9 cellular contexts compared by ENCODE assay signal in the genomic region with DNA sequence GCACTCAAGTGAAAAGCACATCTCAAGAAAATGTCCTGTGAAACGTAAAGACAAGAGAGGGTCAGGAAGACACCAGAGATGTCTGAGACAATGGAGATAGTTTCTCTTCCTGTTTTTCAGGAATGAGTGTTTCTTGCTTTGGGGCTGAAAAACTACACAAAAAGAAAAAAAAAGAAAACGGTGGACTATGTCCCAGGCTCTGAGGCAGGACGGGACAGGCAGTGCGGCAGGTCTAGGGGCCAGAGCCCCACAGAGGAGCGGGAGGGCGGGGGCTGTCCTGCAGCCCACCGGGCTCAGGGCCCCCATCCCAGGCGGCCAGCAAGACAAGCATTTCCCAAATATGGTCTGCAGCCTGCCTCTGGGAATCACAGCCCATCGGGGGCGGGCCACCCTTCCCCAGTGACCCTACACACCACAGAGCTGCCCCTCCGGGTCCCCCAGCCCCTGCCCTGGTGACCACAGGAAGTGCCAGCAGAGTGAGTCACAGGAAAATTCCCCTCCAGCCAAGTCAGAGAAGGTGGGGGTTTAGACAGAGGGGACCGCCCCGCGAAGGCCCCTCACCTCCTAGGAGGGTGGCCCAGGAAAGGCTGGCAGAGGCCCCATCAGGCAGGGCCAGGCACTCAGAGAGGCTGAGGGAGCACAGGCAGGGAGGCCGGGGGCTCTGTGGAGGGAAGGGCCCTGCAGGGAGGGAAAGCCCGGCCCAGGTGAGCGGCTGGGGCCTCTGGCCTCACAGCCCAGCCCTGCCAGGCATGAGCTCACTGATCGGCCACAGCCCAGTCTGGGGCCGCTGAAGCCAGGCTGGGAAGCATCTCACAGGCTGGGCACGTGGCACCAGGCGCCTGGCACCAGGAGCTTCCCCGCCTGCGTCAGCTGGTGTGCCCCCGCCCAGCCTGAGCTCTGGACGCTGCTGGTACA. TPM values are rescaled to one million over a fixed set of nuclear protein-coding genes. Genes with fewer than 3 reads are reported as not detected.
DNase-seq lines count a peak whose midpoint lies in the region; ATAC-seq, FAIRE-seq and TF ChIP-seq lines count a peak whose summit lies in the region.
"Had no signal": no experiment of that assay in that cellular context is flagged by ENCODE, and none has a peak within 500 bp of the region (broad histone marks: within the 10 kb centered on the region; RNA-seq: fewer than 3 reads in every experiment).

No MANE protein-coding gene starts in this region.

- H3K9ac ChIP-seq in kidney (ENCODE audit: low read length in 2 of 2): peak overlapping the region in 1 of 2 donors; percentile 84

- intact Hi-C loops in kidney (cut with DNase I): no loop called here
- intact Hi-C loops in activated T-helper 2 cell treated with anti-CD3 and anti-CD28 coated beads, Interferon-gamma antibody, Interleukin-2, Interleukin-4, amounts not matched to agents 10 μg/mL and 5 μg/mL and 100 μg/mL, durations not matched to agents 14 hours and 24 hours and 36 hours (cut with micrococcal nuclease): no loop called here

- no peak for FAIRE-seq in kidney (lab: Jason Lieb, UNC)

- H3K36me3 ChIP-seq in kidney (ENCODE audit: control insufficient read depth in 1 of 2, insufficient read depth in 2 of 2, low read length in 2 of 2): peaks cover 16 to 27% of the 10 kb centered on the region in 2 donors

- no peaks in the 10 kb centered on the region for H3K9me3 ChIP-seq in kidney (ENCODE audit: control insufficient read depth in 1 of 2, low read length in 2 of 2)

- DNase-seq in GM04504 (ENCODE audit: low read depth) (peak; percentile 90), HuH-7 (ENCODE audit: low spot score) (peak; percentile 81), caudate nucleus (lab: John Stamatoyannopoulos, UW) (peak in 60 of 61 donors; percentile 67 to 98 (median 92)), kidney (peak; percentile 95), NCI-H2171 (lab: John Stamatoyannopoulos, UW) (no peak)
- DNase-seq in stimulated activated naive B cell treated with anti-CD40 and anti-IgM and Interleukin-4, amounts not matched to agents 10 μg/mL and 1 μg/mL and 100 μg/mL, for 72 hours: no peak
- DNase-seq in activated T-helper 2 cell treated with anti-CD3 and anti-CD28 coated beads, Interferon-gamma antibody, Interleukin-2, Interleukin-4, amounts not matched to agents 10 μg/mL and 5 μg/mL and 100 μg/mL, durations not matched to agents 14 hours and 24 hours and 36 hours (ENCODE audit: low spot score): no peak
- no peak for DNase-seq in stimulated activated naive CD4-positive, alpha-beta T cell (lab: John Stamatoyannopoulos, UW)

- peak overlapping the region; percentile 99 for H3K27ac ChIP-seq in caudate nucleus (ENCODE audit: low read depth, low read length)
- peak overlapping the region; percentile 93 to 97 for H3K27ac ChIP-seq in kidney (ENCODE audit: low read depth in 2 of 2, low read length in 2 of 2)
- H3K27ac ChIP-seq: SK-N-MC had no signal

- H3K27me3 Mint-ChIP-seq in stimulated activated naive B cell treated with anti-CD40 and anti-IgM and Interleukin-4, amounts not matched to agents 10 μg/mL and 1 μg/mL and 100 μg/mL, for 72 hours: peaks cover 92 to 98% of the 10 kb centered on the region in 2 donors
- peaks cover 25% of the 10 kb centered on the region for H3K27me3 Mint-ChIP-seq in activated T-helper 2 cell treated with anti-CD3 and anti-CD28 coated beads, Interferon-gamma antibody, Interleukin-2, Interleukin-4, amounts not matched to agents 10 μg/mL and 5 μg/mL and 100 μg/mL, durations not matched to agents 14 hours and 24 hours and 36 hours (ENCODE audit: low read depth)

- peak overlapping the region in 1 of 2 donors; percentile 15 for H3K4me3 ChIP-seq in kidney (ENCODE audit: low read length in 2 of 2)
- H3K4me3 ChIP-seq: SK-N-MC had no signal

- H3K4me1 Mint-ChIP-seq in stimulated activated naive B cell treated with anti-CD40 and anti-IgM and Interleukin-4, amounts not matched to agents 10 μg/mL and 1 μg/mL and 100 μg/mL, for 72 hours: peaks cover 22 to 25% of the 10 kb centered on the region in 2 donors
- no peaks in the 10 kb centered on the region for H3K4me1 Mint-ChIP-seq in activated T-helper 2 cell treated with anti-CD3 and anti-CD28 coated beads, Interferon-gamma antibody, Interleukin-2, Interleukin-4, amounts not matched to agents 10 μg/mL and 5 μg/mL and 100 μg/mL, durations not matched to agents 14 hours and 24 hours and 36 hours (ENCODE audit: low read depth)

- H3K4me1 ChIP-seq in kidney (ENCODE audit: control insufficient read depth in 1 of 2, insufficient read depth in 1 of 2, low read depth in 1 of 2, low read length in 2 of 2): peaks cover 58 to 66% of the 10 kb centered on the region in 2 donors

- H3K9me3 Mint-ChIP-seq in stimulated activated naive B cell treated with anti-CD40 and anti-IgM and Interleukin-4, amounts not matched to agents 10 μg/mL and 1 μg/mL and 100 μg/mL, for 72 hours: no peaks in the 10 kb centered on the region
- H3K9me3 Mint-ChIP-seq in activated T-helper 2 cell treated with anti-CD3 and anti-CD28 coated beads, Interferon-gamma antibody, Interleukin-2, Interleukin-4, amounts not matched to agents 10 μg/mL and 5 μg/mL and 100 μg/mL, durations not matched to agents 14 hours and 24 hours and 36 hours: no peaks in the 10 kb centered on the region

- no peaks in the 10 kb centered on the region for H3K36me3 Mint-ChIP-seq in stimulated activated naive B cell treated with anti-CD40 and anti-IgM and Interleukin-4, amounts not matched to agents 10 μg/mL and 1 μg/mL and 100 μg/mL, for 72 hours
- H3K36me3 Mint-ChIP-seq in activated T-helper 2 cell treated with anti-CD3 and anti-CD28 coated beads, Interferon-gamma antibody, Interleukin-2, Interleukin-4, amounts not matched to agents 10 μg/mL and 5 μg/mL and 100 μg/mL, durations not matched to agents 14 hours and 24 hours and 36 hours (ENCODE audit: low read depth): no peaks in the 10 kb centered on the region

- ATAC-seq in stimulated activated naive B cell treated with anti-CD40 and anti-IgM and Interleukin-4, amounts not matched to agents 10 μg/mL and 1 μg/mL and 100 μg/mL, for 72 hours (replicated peaks): peak; percentile 36 to 48

- H3K27ac Mint-ChIP-seq in stimulated activated naive B cell treated with anti-CD40 and anti-IgM and Interleukin-4, amounts not matched to agents 10 μg/mL and 1 μg/mL and 100 μg/mL, for 72 hours: no peak overlapping the region
- no peak overlapping the region for H3K27ac Mint-ChIP-seq in activated T-helper 2 cell treated with anti-CD3 and anti-CD28 coated beads, Interferon-gamma antibody, Interleukin-2, Interleukin-4, amounts not matched to agents 10 μg/mL and 5 μg/mL and 100 μg/mL, durations not matched to agents 14 hours and 24 hours and 36 hours

- peak overlapping the region; percentile 3 to 19 for H3K4me3 Mint-ChIP-seq in stimulated activated naive B cell treated with anti-CD40 and anti-IgM and Interleukin-4, amounts not matched to agents 10 μg/mL and 1 μg/mL and 100 μg/mL, for 72 hours
- no peak overlapping the region for H3K4me3 Mint-ChIP-seq in activated T-helper 2 cell treated with anti-CD3 and anti-CD28 coated beads, Interferon-gamma antibody, Interleukin-2, Interleukin-4, amounts not matched to agents 10 μg/mL and 5 μg/mL and 100 μg/mL, durations not matched to agents 14 hours and 24 hours and 36 hours (ENCODE audit: low read depth)

- no peak for TF ChIP-seq CTCF in kidney (IDR thresholded peaks at IDR 0.05; ENCODE audit: borderline replicate concordance, extremely low read depth, insufficient read depth)

RNA-seq across cellular contexts. Expression of gene BCAR1, which starts 6.3 kb away (rescaled TPM):
- 123 TPM for total RNA-seq in kidney
- polyA plus RNA-seq in kidney (ENCODE audit: insufficient read depth, low read depth, low replicate concordance): 69.1 TPM
- total RNA-seq in activated T-helper 2 cell treated with anti-CD3 and anti-CD28 coated beads, Interferon-gamma antibody, Interleukin-2, Interleukin-4, amounts not matched to agents 10 μg/mL and 5 μg/mL and 100 μg/mL, durations not matched to agents 14 hours and 24 hours and 36 hours: 0.44 and 0.59 TPM in 2 replicates

RNA-seq across cellular contexts. Expression of gene CTRB1, which starts 26.3 kb away (rescaled TPM):
- not detected for total RNA-seq in kidney
- not detected for polyA plus RNA-seq in kidney (ENCODE audit: insufficient read depth, low read depth, low replicate concordance)
- total RNA-seq in activated T-helper 2 cell treated with anti-CD3 and anti-CD28 coated beads, Interferon-gamma antibody, Interleukin-2, Interleukin-4, amounts not matched to agents 10 μg/mL and 5 μg/mL and 100 μg/mL, durations not matched to agents 14 hours and 24 hours and 36 hours: not detected in 2 replicates

RNA-seq across cellular contexts. Expression of gene CTRB2, which starts 38.1 kb away (rescaled TPM):
- total RNA-seq in kidney: not detected
- polyA plus RNA-seq in kidney (ENCODE audit: insufficient read depth, low read depth, low replicate concordance): not detected
- not detected in 2 replicates for total RNA-seq in activated T-helper 2 cell treated with anti-CD3 and anti-CD28 coated beads, Interferon-gamma antibody, Interleukin-2, Interleukin-4, amounts not matched to agents 10 μg/mL and 5 μg/mL and 100 μg/mL, durations not matched to agents 14 hours and 24 hours and 36 hours

Comparison
In these comparisons a context has a peak if more than half of its experiments do, and no peak if none do; other contexts are left out.
1. DNase-seq: peak in GM04504 (single experiment), HuH-7 (single experiment), caudate nucleus (60 of 61) and kidney (single experiment); none in stimulated activated naive B cell treated with anti-CD40 and anti-IgM and Interleukin-4, amounts not matched to agents 10 μg/mL and 1 μg/mL and 100 μg/mL, for 72 hours (single experiment), NCI-H2171 (single experiment), activated T-helper 2 cell treated with anti-CD3 and anti-CD28 coated beads, Interferon-gamma antibody, Interleukin-2, Interleukin-4, amounts not matched to agents 10 μg/mL and 5 μg/mL and 100 μg/mL, durations not matched to agents 14 hours and 24 hours and 36 hours (single experiment) and stimulated activated naive CD4-positive, alpha-beta T cell (0 of 6).
2. RNA of gene BCAR1, which starts 6.3 kb away (total RNA-seq): 123 TPM in kidney (single experiment); 0.44 to 0.59 TPM in activated T-helper 2 cell treated with anti-CD3 and anti-CD28 coated beads, Interferon-gamma antibody, Interleukin-2, Interleukin-4, amounts not matched to agents 10 μg/mL and 5 μg/mL and 100 μg/mL, durations not matched to agents 14 hours and 24 hours and 36 hours; every median in the first group is over 10 times any median in the second.